In the genomic region with DNA sequence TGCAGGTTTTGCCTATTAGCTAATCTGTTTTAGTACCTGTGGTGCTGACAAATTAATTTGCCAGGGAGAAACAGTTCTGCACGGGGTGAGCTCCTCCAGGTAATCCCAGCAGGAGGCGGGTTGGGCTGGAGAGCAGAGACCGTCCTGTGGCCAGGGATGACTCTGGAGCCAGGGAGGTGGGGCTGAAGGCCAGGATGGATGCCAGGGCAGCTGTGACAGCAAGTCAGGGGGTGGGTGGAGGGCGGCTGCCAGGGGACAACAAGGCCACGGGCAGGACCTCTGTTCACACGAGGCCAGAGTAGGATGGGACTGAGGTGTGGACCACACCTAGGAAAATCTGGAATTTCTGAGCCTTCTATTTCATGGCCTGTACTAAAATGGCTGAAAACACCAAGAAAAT, we compare ENCODE assay signal across 15 cellular contexts. TPM values are rescaled to one million over a fixed set of nuclear protein-coding genes. Genes with fewer than 3 reads are reported as not detected.
DNase-seq lines count a peak whose midpoint lies in the region; ATAC-seq and TF ChIP-seq lines count a peak whose summit lies in the region.
"Had no signal": no experiment of that assay in that cellular context is flagged by ENCODE, and none has a peak within 500 bp of the region (broad histone marks: within the 10 kb centered on the region; RNA-seq: fewer than 3 reads in every experiment).

No MANE protein-coding gene starts in this region.

- WGBS in esophagus muscularis mucosa, result 100% methylated on average over 3 of the region's 6 CpGs
- WGBS in stomach, 5 donors, result 80 to 86% (median 85%) methylated on average over 6 of the region's 6 CpGs

- H3K9me3 ChIP-seq in RWPE2 (ENCODE audit: severe bottlenecking) (no peaks in the 10 kb centered on the region), esophagus muscularis mucosa (no peaks in the 10 kb centered on the region), ascending aorta (no peaks in the 10 kb centered on the region), stomach (no peaks in the 10 kb centered on the region)
- H3K9me3 ChIP-seq: HAP-1 had no signal

- H3K36me3 ChIP-seq in RWPE2 (ENCODE audit: low read depth), result no peaks in the 10 kb centered on the region
- peaks cover 0 to 25% (median 5%) of the 10 kb centered on the region in 4 donors for H3K36me3 ChIP-seq in esophagus muscularis mucosa
- no peaks in the 10 kb centered on the region for H3K36me3 ChIP-seq in ascending aorta
- H3K36me3 ChIP-seq in stomach, result peaks cover 0 to 27% (median 3%) of the 10 kb centered on the region in 4 donors
- H3K36me3 ChIP-seq: HAP-1 had no signal

- no peak overlapping the region for H3K27ac ChIP-seq in RWPE2 (ENCODE audit: poor library complexity, severe bottlenecking)
- no peak overlapping the region for H3K27ac ChIP-seq in esophagus muscularis mucosa (replicated peaks in 1 of 4)
- no peak overlapping the region for H3K27ac ChIP-seq in ascending aorta
- H3K27ac ChIP-seq in stomach, result no peak overlapping the region

- DNase-seq in RWPE2 (ENCODE audit: low spot score) (peak; percentile 39), esophagus muscularis mucosa (ENCODE audit: extremely low spot score) (peak; percentile 86), posterior vena cava (ENCODE audit: low spot score) (peak; percentile 52), DMS79 (lab: John Stamatoyannopoulos, UW) (no peak), ascending aorta (ENCODE audit: low spot score in 2 of 2) (no peak), stomach (no peak)
- DNase-seq: CD4-positive, alpha-beta T cell; CD8-positive, alpha-beta memory T cell; DMS 273 treated with DMSO at 0.1 percent for 48 hours; DMS79 treated with DMSO at 0.1 percent for 48 hours; GF-D8; HFFc6 had no signal

- TF ChIP-seq POLR2A in esophagus muscularis mucosa (IDR thresholded peaks at IDR 0.05; ENCODE audit: low read depth), result no peak
- no peak for TF ChIP-seq POLR2A in stomach (IDR thresholded peaks at IDR 0.05)

- TF ChIP-seq CTCF in RWPE2 (IDR thresholded peaks at IDR 0.05; ENCODE audit: poor library complexity, severe bottlenecking) (no peak), esophagus muscularis mucosa (IDR thresholded peaks at IDR 0.05) (no peak), ascending aorta (IDR thresholded peaks at IDR 0.05) (no peak), stomach (IDR thresholded peaks at IDR 0.05) (no peak)

- ATAC-seq in RWPE2 (ENCODE audit: low read depth), result no peak
- ATAC-seq: GM23338 had no signal

- no peaks in the 10 kb centered on the region for H3K27me3 ChIP-seq in RWPE2 (ENCODE audit: insufficient read depth, poor library complexity, severe bottlenecking)
- H3K27me3 ChIP-seq in esophagus muscularis mucosa, result no peaks in the 10 kb centered on the region
- H3K27me3 ChIP-seq in ascending aorta, result no peaks in the 10 kb centered on the region
- no peaks in the 10 kb centered on the region for H3K27me3 ChIP-seq in stomach

- H3K4me3 ChIP-seq in RWPE2 (ENCODE audit: severe bottlenecking) (no peak overlapping the region), esophagus muscularis mucosa (no peak overlapping the region), ascending aorta (no peak overlapping the region), stomach (no peak overlapping the region)
- H3K4me3 ChIP-seq: GM23338, HAP-1 had no signal

- TF ChIP-seq EP300 in esophagus muscularis mucosa (IDR thresholded peaks at IDR 0.05) (no peak), stomach (IDR thresholded peaks at IDR 0.05) (no peak)

- no peaks in the 10 kb centered on the region for H3K4me1 ChIP-seq in RWPE2 (ENCODE audit: insufficient read depth, poor library complexity, severe bottlenecking)
- no peaks in the 10 kb centered on the region for H3K4me1 ChIP-seq in esophagus muscularis mucosa
- no peaks in the 10 kb centered on the region for H3K4me1 ChIP-seq in ascending aorta
- no peaks in the 10 kb centered on the region for H3K4me1 ChIP-seq in stomach
- H3K4me1 ChIP-seq: HAP-1 had no signal

- intact Hi-C loops in esophagus muscularis mucosa (cut with DNase I), result no loop called here
- intact Hi-C loops in posterior vena cava (cut with DNase I), result no loop called here
- intact Hi-C loops in ascending aorta (cut with DNase I), result no loop called here
- intact Hi-C loops in stomach (cut with DNase I; ENCODE audit: low total_unique reads), result no loop called here

RNA-seq across cellular contexts. Expression of a gene that starts 48.9 kb away (rescaled TPM):
- 1 to 10 TPM; 3.7 to 5.0 (median 4.3) TPM for total RNA-seq in esophagus muscularis mucosa
- 1 to 10 TPM; 3.1 to 3.2 TPM for total RNA-seq in posterior vena cava
- total RNA-seq in ascending aorta, result 0.11 TPM
- 1 to 10 TPM in 2 of 5 donors, under 1 TPM in 1, not detected in 2; 0.29 to 1.5 (median 1.3) TPM for total RNA-seq in stomach
- polyA plus RNA-seq in stomach, result 10 to 100 TPM in 1 of 3 donors, 1 to 10 TPM in 2; 5.3 to 11.6 (median 7.6) TPM
- total RNA-seq: G401 had no signal

Comparison
In these comparisons a context has a peak if more than half of its experiments do, and no peak if none do; other contexts are left out.
1. DNase-seq: peak in RWPE2 (single experiment), esophagus muscularis mucosa (single experiment) and posterior vena cava (single experiment); none in DMS79 (single experiment), ascending aorta (0 of 2) and stomach (single experiment).